28 cellular contexts compared by ENCODE assay signal in the genomic region with DNA sequence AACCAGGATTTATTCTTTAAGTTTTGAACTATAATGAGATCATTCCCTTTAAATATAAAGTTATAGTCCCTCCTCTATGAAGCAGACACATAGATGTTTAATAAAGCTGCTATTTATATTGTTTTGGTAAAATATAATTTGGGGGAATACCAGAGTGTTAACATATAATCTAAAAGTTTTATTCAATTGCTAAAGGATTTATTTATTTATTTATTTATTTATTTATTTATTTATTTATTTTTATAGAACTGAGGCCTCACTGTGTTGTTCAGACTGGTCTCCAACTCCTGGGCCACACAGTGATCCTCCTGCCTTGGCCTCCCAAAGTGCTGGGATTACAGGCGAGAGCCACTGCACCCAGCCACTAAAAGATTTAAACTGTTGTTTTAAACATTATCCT.
"Had no signal": no experiment of that assay in that cellular context is flagged by ENCODE, and none has a peak within 500 bp of the region (broad histone marks: within the 10 kb centered on the region; RNA-seq: fewer than 3 reads in every experiment).

No MANE protein-coding gene starts in this region.

- ATAC-seq: effector memory CD8-positive, alpha-beta T cell; esophagus mucosa; foreskin keratinocyte; gastrocnemius medialis; gastroesophageal sphincter; heart left ventricle; heart right ventricle had no signal

- DNase-seq: colonic mucosa; cortex of kidney; dermis blood vessel endothelial cell; dorsolateral prefrontal cortex; effector CD4-positive, alpha-beta T cell; effector CD8-positive, alpha-beta T cell; effector memory CD4-positive, alpha-beta T cell; effector memory CD8-positive, alpha-beta T cell; endodermal cell; erythroblast; esophagus squamous epithelium; foreskin fibroblast; foreskin keratinocyte; foreskin melanocyte; gastrocnemius medialis; glutamatergic neuron; head of caudate nucleus; heart left ventricle; heart right ventricle had no signal

- FAIRE-seq: endometrium, endothelial cell of umbilical vein, frontal cortex had no signal

- H3K27ac ChIP-seq: colonic mucosa, coronary artery, dorsolateral prefrontal cortex, epithelial cell of prostate, esophagus muscularis mucosa, esophagus squamous epithelium, foreskin keratinocyte, gastrocnemius medialis, gastroesophageal sphincter, heart left ventricle, heart right ventricle, hepatocyte had no signal

- H3K4me2 ChIP-seq: hepatocyte had no signal

- H3K36me3 ChIP-seq: colonic mucosa, gastrocnemius medialis had no signal

- H3K4me1 ChIP-seq: colonic mucosa, esophagus muscularis mucosa, gastrocnemius medialis, gastroesophageal sphincter, heart left ventricle, heart right ventricle had no signal

- H3K9me3 ChIP-seq: colonic mucosa, esophagus muscularis mucosa, esophagus squamous epithelium, gastrocnemius medialis, gastroesophageal sphincter, heart left ventricle, heart right ventricle had no signal

- H3K4me3 ChIP-seq: colonic mucosa, coronary artery, dorsolateral prefrontal cortex, esophagus muscularis mucosa, esophagus squamous epithelium, gastrocnemius medialis, gastroesophageal sphincter, heart left ventricle, heart right ventricle, hepatocyte had no signal
